16 cellular contexts compared by ENCODE assay signal in the genomic region with DNA sequence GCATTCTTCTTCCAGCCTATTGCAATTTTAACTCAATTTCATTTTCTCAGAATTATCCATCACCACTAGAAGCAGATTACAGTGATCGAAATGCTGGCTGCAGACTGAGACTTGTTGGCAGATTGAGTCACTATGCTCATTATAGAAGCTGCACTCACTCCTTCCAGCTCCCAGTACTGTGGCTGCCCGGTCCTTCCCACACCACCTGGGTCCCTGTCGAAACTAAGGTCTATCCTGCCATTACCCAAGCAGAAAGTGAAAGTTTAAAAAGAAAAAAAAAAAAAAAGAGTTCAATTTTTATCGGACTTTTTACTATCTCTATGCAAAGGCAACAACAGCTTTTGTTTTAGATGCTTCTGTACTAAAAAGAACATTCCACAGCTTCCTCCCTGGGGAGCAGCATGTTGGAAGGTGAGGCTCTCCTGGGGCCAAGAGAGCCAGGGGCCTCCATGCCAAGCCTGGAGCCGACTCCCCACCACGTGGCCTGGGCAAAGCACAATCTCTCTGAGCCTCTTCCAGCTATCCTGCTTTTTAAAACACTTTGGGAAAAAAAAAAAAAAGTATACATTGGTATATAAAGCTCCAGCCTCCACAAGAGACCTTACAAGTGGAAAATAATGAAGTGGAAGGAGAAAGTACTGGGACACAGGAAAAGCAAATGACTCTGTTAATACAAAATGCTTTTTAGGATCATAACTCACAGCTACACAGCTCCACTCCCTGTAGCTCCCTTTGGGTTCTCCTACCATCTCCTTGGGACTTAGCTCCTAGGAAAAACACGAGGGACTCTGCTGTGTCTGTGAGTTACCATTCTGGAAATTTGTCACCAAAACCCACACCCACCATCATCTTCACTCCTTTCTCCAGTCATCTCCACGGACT.
DNase-seq lines count a peak whose midpoint lies in the region; ATAC-seq, FAIRE-seq and TF ChIP-seq lines count a peak whose summit lies in the region.
"Had no signal": no experiment of that assay in that cellular context is flagged by ENCODE, and none has a peak within 500 bp of the region (broad histone marks: within the 10 kb centered on the region; RNA-seq: fewer than 3 reads in every experiment).

No MANE protein-coding gene starts in this region.

- intact Hi-C loops in right cardiac atrium (cut with DNase I) = no loop called here

- no peaks in the 10 kb centered on the region for H3K9me3 ChIP-seq in right cardiac atrium (ENCODE audit: control insufficient read depth, low read length)
- H3K9me3 ChIP-seq: SJSA1 had no signal

- H3K27me3 ChIP-seq in bronchial epithelial cell (ENCODE audit: control insufficient read depth, insufficient read depth, low read length) (no peaks in the 10 kb centered on the region), right cardiac atrium (ENCODE audit: control insufficient read depth, insufficient read depth) (no peaks in the 10 kb centered on the region)
- H3K27me3 ChIP-seq: SJSA1 had no signal

- POLR2A ChIA-PET in HEK293T (lab: Yijun Ruan, JAX) = no interaction called here

- no peak for FAIRE-seq in bronchial epithelial cell (lab: Jason Lieb, UNC)
- FAIRE-seq: frontal cortex, GM12892 had no signal

- H3K4me3 ChIP-seq in bronchial epithelial cell (ENCODE audit: low read depth, low read length) (no peak overlapping the region), right cardiac atrium (ENCODE audit: low read length) (no peak overlapping the region), skin epidermis (no peak overlapping the region)
- H3K4me3 ChIP-seq: SJSA1 had no signal

- H3K4me1 ChIP-seq in right cardiac atrium (ENCODE audit: control insufficient read depth, insufficient read depth, low read length) = peaks cover 6% of the 10 kb centered on the region
- H3K4me1 ChIP-seq: SJSA1 had no signal

- CTCF ChIA-PET in HEK293T (lab: Yijun Ruan, JAX) = interaction anchor here (0.7 to 1.0 kb wide), 2 partner anchors 11 to 219 kb away, joined by 3 to 4 read pairs; no protein-coding TSS in a partner anchor

- peak; percentile 59 to 81 for ATAC-seq in right cardiac atrium
- ATAC-seq in stimulated activated naive CD8-positive, alpha-beta T cell treated with anti-CD3 and anti-CD28 coated beads, Interleukin-15, Interleukin-2, amounts not matched to agents 100 U/mL and 50 U/mL, for 24 hours = no peak
- ATAC-seq: CD8-positive, alpha-beta T cell; stimulated activated naive CD8-positive, alpha-beta T cell treated with anti-CD3 and anti-CD28 coated beads, Interleukin-15, amount 100 ng/mL, for 72 hours had no signal

- H3K36me3 ChIP-seq in bronchial epithelial cell (ENCODE audit: control insufficient read depth, insufficient read depth, low read length) = peaks cover 30% of the 10 kb centered on the region

- 23% methylated on average over 8 of the region's 8 CpGs for WGBS in right cardiac atrium

- DNase-seq in GM04504 (ENCODE audit: low read depth) (peak; percentile 21), bronchial epithelial cell (ENCODE audit: low read depth) (peak; percentile 79), right cardiac atrium (peak in 1 of 3 donors; percentile 59), NCI-H1105 treated with DMSO at 0.1 percent for 48 hours (lab: John Stamatoyannopoulos, UW) (no peak), HEK293T (ENCODE audit: extremely low spot score) (no peak)
- no peak for DNase-seq in NK-92 treated with Interleukin-12 subunit alpha and Interleukin-12 subunit beta, amount 100 ng/mL, for 24 hours (lab: John Stamatoyannopoulos, UW)
- DNase-seq in stimulated activated naive CD8-positive, alpha-beta T cell treated with anti-CD3 and anti-CD28 coated beads, Interleukin-15, Interleukin-2, amounts not matched to agents 100 U/mL and 50 U/mL, for 24 hours = no peak
- DNase-seq: activated CD4-positive, alpha-beta T cell treated with anti-CD3 and anti-CD28 coated beads, Interleukin-2, amount 50 U/mL, for 48 hours; activated naive CD4-positive, alpha-beta T cell treated with anti-CD3 and anti-CD28 coated beads, Interleukin-2, amount 50 U/mL, for 16 hours; CD8-positive, alpha-beta T cell; NCI-H2227 treated with DMSO at 0.1 percent for 48 hours; stimulated activated naive CD8-positive, alpha-beta T cell treated with anti-CD3 and anti-CD28 coated beads, Interleukin-15, amount 100 ng/mL, for 72 hours had no signal

- TF ChIP-seq CTCF in bronchial epithelial cell (IDR thresholded peaks at IDR 0.05; ENCODE audit: insufficient read depth, low read length, severe bottlenecking) = no peak

- H3K27ac ChIP-seq in right cardiac atrium (ENCODE audit: low read length) (peak overlapping the region; percentile 85), skin epidermis (peak overlapping the region in 14 of 21 experiments; percentile 20 to 72 (median 46))
- H3K27ac ChIP-seq: SJSA1 had no signal

TF ChIP-seq in HEK293T, 16 proteins besides CTCF, POLR2A, EP300 and RAD21:
- no peak for TF ChIP-seq LEF1 (IDR thresholded peaks at IDR 0.05; ENCODE audit: borderline replicate concordance)
- TF ChIP-seq, protein P1, sequence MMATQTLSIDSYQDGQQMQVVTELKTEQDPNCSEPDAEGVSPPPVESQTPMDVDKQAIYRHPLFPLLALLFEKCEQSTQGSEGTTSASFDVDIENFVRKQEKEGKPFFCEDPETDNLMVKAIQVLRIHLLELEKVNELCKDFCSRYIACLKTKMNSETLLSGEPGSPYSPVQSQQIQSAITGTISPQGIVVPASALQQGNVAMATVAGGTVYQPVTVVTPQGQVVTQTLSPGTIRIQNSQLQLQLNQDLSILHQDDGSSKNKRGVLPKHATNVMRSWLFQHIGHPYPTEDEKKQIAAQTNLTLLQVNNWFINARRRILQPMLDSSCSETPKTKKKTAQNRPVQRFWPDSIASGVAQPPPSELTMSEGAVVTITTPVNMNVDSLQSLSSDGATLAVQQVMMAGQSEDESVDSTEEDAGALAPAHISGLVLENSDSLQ (IDR thresholded peaks at IDR 0.05) = no peak
- no peak for TF ChIP-seq BHLHE40 (IDR thresholded peaks at IDR 0.05; ENCODE audit: borderline replicate concordance)
- no peak for TF ChIP-seq SUZ12 (IDR thresholded peaks at IDR 0.05)
- TF ChIP-seq FOXK2 (IDR thresholded peaks at IDR 0.05) = no peak
- TF ChIP-seq ZNF384 (IDR thresholded peaks at IDR 0.05) = no peak
- no peak for TF ChIP-seq NFRKB (IDR thresholded peaks at IDR 0.05)
- TF ChIP-seq L3MBTL2 (conservative IDR thresholded peaks at IDR 0.05) = no peak
- TF ChIP-seq SP1 (IDR thresholded peaks at IDR 0.05) = no peak
- TF ChIP-seq TARDBP (IDR thresholded peaks at IDR 0.05) = no peak
- no peak for TF ChIP-seq HDGF (IDR thresholded peaks at IDR 0.05; ENCODE audit: borderline replicate concordance)
- TF ChIP-seq ELF4 (IDR thresholded peaks at IDR 0.05) = no peak
- no peak for TF ChIP-seq FOXM1 (IDR thresholded peaks at IDR 0.05; ENCODE audit: borderline replicate concordance)
- TF ChIP-seq FOXA1 (IDR thresholded peaks at IDR 0.05) = no peak

Comparison
In these comparisons a context has a peak if more than half of its experiments do, and no peak if none do; other contexts are left out.
1. DNase-seq: peak in GM04504 (single experiment) and bronchial epithelial cell (single experiment); none in NCI-H1105 treated with DMSO at 0.1 percent for 48 hours (single experiment), HEK293T (single experiment), NK-92 treated with Interleukin-12 subunit alpha and Interleukin-12 subunit beta, amount 100 ng/mL, for 24 hours (single experiment) and stimulated activated naive CD8-positive, alpha-beta T cell treated with anti-CD3 and anti-CD28 coated beads, Interleukin-15, Interleukin-2, amounts not matched to agents 100 U/mL and 50 U/mL, for 24 hours (single experiment).